In the genomic region with DNA sequence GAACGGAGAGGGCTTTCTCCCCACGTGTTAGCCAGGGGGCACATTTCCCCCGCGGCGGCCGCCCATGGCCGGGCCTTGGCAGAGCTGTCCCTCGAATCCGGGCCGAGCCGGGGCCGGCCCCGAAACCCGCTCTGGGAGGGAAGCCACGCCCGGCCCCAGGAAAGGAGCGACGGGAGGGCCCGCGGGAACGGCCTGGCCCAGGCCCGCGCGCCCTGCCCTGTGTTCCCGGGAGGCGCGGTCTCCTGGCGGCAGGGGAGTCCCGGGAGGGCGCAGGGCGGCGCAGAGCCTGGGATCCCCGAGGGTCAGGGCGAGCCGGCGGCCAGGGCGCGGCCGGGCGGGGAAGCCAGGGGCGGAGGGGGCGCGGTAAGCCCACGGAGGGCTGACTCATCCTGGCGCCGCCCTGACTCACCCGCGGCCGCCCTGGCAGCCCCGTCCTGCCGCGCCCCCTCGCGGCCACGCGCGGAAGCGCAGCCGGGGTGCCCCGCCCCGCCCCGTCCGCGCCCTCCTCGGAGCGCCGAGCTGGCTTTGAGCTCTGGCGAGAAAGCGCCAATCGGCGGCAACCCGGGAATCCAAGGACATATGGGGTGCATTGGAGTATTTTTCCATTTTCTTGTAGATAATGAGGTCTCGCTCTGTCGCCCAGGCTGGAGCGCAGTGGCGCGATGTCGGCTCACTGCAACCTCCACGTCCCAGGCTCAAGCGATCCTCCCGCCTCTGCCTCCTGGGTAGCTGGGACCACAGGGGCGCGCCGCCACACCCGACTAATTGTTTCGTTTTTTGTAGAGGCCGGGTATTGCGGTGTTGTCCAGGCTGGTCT, we compare ENCODE assay signal across 8 cellular contexts. TPM values are rescaled to one million over a fixed set of nuclear protein-coding genes. Genes with fewer than 3 reads are reported as not detected.
DNase-seq lines count a peak whose midpoint lies in the region; ATAC-seq and TF ChIP-seq lines count a peak whose summit lies in the region.

No MANE protein-coding gene starts in this region.

- H3K4me3 ChIP-seq in adipocyte (ENCODE audit: low read length) (peak overlapping the region; percentile 39), heart right ventricle (peak overlapping the region; percentile 9 to 68 (median 60))

- no peaks in the 10 kb centered on the region for H3K36me3 Mint-ChIP-seq in type B pancreatic cell

- DNase-seq in DMS53 (lab: John Stamatoyannopoulos, UW) (peak; percentile 96), KG1 (lab: John Stamatoyannopoulos, UW) (peak; percentile 46), T follicular helper cell (ENCODE audit: low read depth) (peak; percentile 72), adipocyte (ENCODE audit: low read depth) (peak; percentile 96), heart right ventricle (peak; percentile 82 to 88), posterior cingulate gyrus (peak; percentile 50 to 97 (median 71)), type B pancreatic cell (ENCODE audit: extremely low spot score, unreplicated experiment) (peak; percentile 95)

- peak overlapping the region; percentile 100 for H3K27ac Mint-ChIP-seq in type B pancreatic cell

- H3K9me3 Mint-ChIP-seq in type B pancreatic cell, result no peaks in the 10 kb centered on the region

- peaks cover 17% of the 10 kb centered on the region for H3K4me1 Mint-ChIP-seq in type B pancreatic cell (ENCODE audit: unreplicated experiment)

- H3K4me3 Mint-ChIP-seq in type B pancreatic cell, result peak overlapping the region; percentile 89

- ATAC-seq in GM21528 (IDR thresholded peaks at IDR 0.05; ENCODE audit: low FRiP score, unreplicated experiment), result peak; percentile 67
- peak; percentile 76 to 96 (median 89) for ATAC-seq in heart right ventricle

- WGBS in heart right ventricle, 2 donors, result 8 to 9% methylated on average over 84 to 88 of the region's 88 CpGs

- peak overlapping the region; percentile 66 for H3K9ac ChIP-seq in adipocyte (ENCODE audit: low read length)

- H3K27me3 Mint-ChIP-seq in type B pancreatic cell, result peaks cover 15% of the 10 kb centered on the region

- peaks cover 51% of the 10 kb centered on the region for H3K4me1 ChIP-seq in adipocyte (ENCODE audit: control insufficient read depth, insufficient read depth, low read length)
- peaks cover 14 to 48% (median 37%) of the 10 kb centered on the region in 9 donors for H3K4me1 ChIP-seq in heart right ventricle

- H3K36me3 ChIP-seq in adipocyte (ENCODE audit: control insufficient read depth, insufficient read depth, low read length, severe bottlenecking), result no peaks in the 10 kb centered on the region
- H3K36me3 ChIP-seq in heart right ventricle, result no peaks in the 10 kb centered on the region

- peak overlapping the region; percentile 66 to 93 (median 88) for H3K27ac ChIP-seq in heart right ventricle

- peak; percentile 68 to 100 (median 94) for TF ChIP-seq CTCF in heart right ventricle (IDR thresholded peaks at IDR 0.05)
- TF ChIP-seq CTCF in type B pancreatic cell (conservative IDR thresholded peaks at IDR 0.05), result peak; percentile 98

- H3K9me3 ChIP-seq in adipocyte (ENCODE audit: control insufficient read depth, low read length) (no peaks in the 10 kb centered on the region), heart right ventricle (no peaks in the 10 kb centered on the region)

- intact Hi-C loops in heart right ventricle (cut with DNase I), result loop anchor here in 9 of 10 donors (1.0 to 5.0 kb wide), 11 partner anchors 36 to 214 kb away; no protein-coding TSS in a partner anchor
- intact Hi-C loops in posterior cingulate gyrus (cut with DNase I), result loop anchor here (1.0 to 5.0 kb wide), 2 partner anchors 46 to 83 kb away; no protein-coding TSS in a partner anchor

- H3K27me3 ChIP-seq in adipocyte (replicated peaks; ENCODE audit: control insufficient read depth, insufficient read depth, low read length) (no peaks in the 10 kb centered on the region), heart right ventricle (peaks cover 0 to 17% (median 0%) of the 10 kb centered on the region in 7 donors)

RNA-seq across cellular contexts. Expression of a gene that starts 31.8 kb away (rescaled TPM):
- 1 to 10 TPM in 2 of 10 donors, under 1 TPM in 3, not detected in 5; 0.13 to 1.9 (median 0.81) TPM for total RNA-seq in heart right ventricle
- polyA plus RNA-seq in heart right ventricle, result 1 to 10 TPM; 1.1 to 1.6 TPM
- 32.4 and 115 TPM in 2 replicates for total RNA-seq in type B pancreatic cell (ENCODE audit: low replicate concordance)

Comparison
In these comparisons a context has a peak if more than half of its experiments do, and no peak if none do; other contexts are left out.
1. Peak in every context shown above with its lines: DNase-seq, ATAC-seq, H3K4me3 ChIP-seq and H3K27ac ChIP-seq.
2. DNase-seq: peak in every context shown above with its lines; median percentile 96 in DMS53; 96 in adipocyte; 95 in type B pancreatic cell; 85 in heart right ventricle; 72 in T follicular helper cell; 71 in posterior cingulate gyrus; 46 in KG1.
3. RNA of a gene that starts 31.8 kb away (total RNA-seq): 32.4 to 115 TPM in type B pancreatic cell; 0.13 to 1.9 TPM in heart right ventricle; every median in the first group is over 10 times any median in the second.